Comparison of ENCODE assay signal across 17 cellular contexts in the genomic region with DNA sequence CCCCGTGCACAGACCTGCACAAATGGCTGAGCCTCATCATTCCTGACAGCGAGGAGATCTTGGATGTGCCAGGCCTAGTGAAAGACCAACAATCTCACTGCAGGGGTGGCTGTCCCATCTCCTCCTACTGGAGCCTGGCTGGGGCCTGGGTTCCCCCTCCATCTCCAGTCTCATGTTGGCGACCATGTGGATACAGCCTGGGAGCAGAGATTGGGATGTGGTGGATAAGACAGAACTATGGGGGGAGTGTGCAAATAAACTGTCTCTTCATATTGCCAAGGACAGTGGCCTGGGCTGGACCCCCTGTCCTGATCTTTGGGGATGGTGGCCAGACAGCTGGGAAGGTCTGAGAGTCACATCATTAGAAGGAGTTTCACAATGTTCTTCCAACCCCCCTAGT. TPM values are rescaled to one million over a fixed set of nuclear protein-coding genes. Genes with fewer than 3 reads are reported as not detected.
"Had no signal": no experiment of that assay in that cellular context is flagged by ENCODE, and none has a peak within 500 bp of the region (broad histone marks: within the 10 kb centered on the region; RNA-seq: fewer than 3 reads in every experiment).

No MANE protein-coding gene starts in this region.

- H3K27ac Mint-ChIP-seq: activated CD8-positive, alpha-beta T cell treated with anti-CD3 and anti-CD28 coated beads for 36 hours; activated naive CD4-positive, alpha-beta T cell treated with anti-CD3 and anti-CD28 coated beads for 36 hours; neural progenitor cell; stimulated activated effector memory CD8-positive, alpha-beta T cell treated with anti-CD3 and anti-CD28 coated beads, Interleukin-12 subunit alpha, Interleukin-12 subunit beta, amount 100 ng/mL, for 72 hours; T-cell had no signal

- ATAC-seq: activated CD8-positive, alpha-beta T cell treated with anti-CD3 and anti-CD28 coated beads for 36 hours; stimulated activated effector memory CD8-positive, alpha-beta T cell treated with anti-CD3 and anti-CD28 coated beads, Interleukin-12 subunit alpha, Interleukin-12 subunit beta, amount 100 ng/mL, for 72 hours; T-cell had no signal

- H3K9ac ChIP-seq: neural progenitor cell had no signal

- H3K27me3 Mint-ChIP-seq: activated CD8-positive, alpha-beta T cell treated with anti-CD3 and anti-CD28 coated beads for 36 hours had no signal

- H3K36me3 Mint-ChIP-seq: neural progenitor cell; stimulated activated effector memory CD8-positive, alpha-beta T cell treated with anti-CD3 and anti-CD28 coated beads, Interleukin-12 subunit alpha, Interleukin-12 subunit beta, amount 100 ng/mL, for 72 hours; T-cell had no signal

- H3K4me3 ChIP-seq: neural progenitor cell, ovary, SK-N-MC, uterus had no signal

- H3K9me3 ChIP-seq: ovary, uterus had no signal

- H3K4me1 Mint-ChIP-seq: stimulated activated effector memory CD8-positive, alpha-beta T cell treated with anti-CD3 and anti-CD28 coated beads, Interleukin-12 subunit alpha, Interleukin-12 subunit beta, amount 100 ng/mL, for 72 hours had no signal

- H3K27me3 ChIP-seq: neural progenitor cell, ovary, uterus had no signal

- H3K4me2 ChIP-seq: neural progenitor cell had no signal

- H3K9me3 Mint-ChIP-seq: activated CD8-positive, alpha-beta T cell treated with anti-CD3 and anti-CD28 coated beads for 36 hours; activated naive CD4-positive, alpha-beta T cell treated with anti-CD3 and anti-CD28 coated beads for 36 hours; neural progenitor cell; stimulated activated effector memory CD8-positive, alpha-beta T cell treated with anti-CD3 and anti-CD28 coated beads, Interleukin-12 subunit alpha, Interleukin-12 subunit beta, amount 100 ng/mL, for 72 hours; T-cell had no signal

- H3K27ac ChIP-seq: epithelial cell of prostate, neural progenitor cell, ovary, SK-N-MC had no signal

- DNase-seq: activated CD8-positive, alpha-beta memory T cell treated with anti-CD3 and anti-CD28 coated beads, Interleukin-2, amount 50 U/mL, for 48 hours; activated CD8-positive, alpha-beta T cell treated with anti-CD3 and anti-CD28 coated beads for 36 hours; activated naive CD4-positive, alpha-beta T cell treated with anti-CD3 and anti-CD28 coated beads for 36 hours; central memory CD4-positive, alpha-beta T cell; effector memory CD4-positive, alpha-beta T cell; hypothalamus; kidney glomerular epithelial cell; retina; substantia nigra; T-cell; T1000; uterus had no signal

- H3K36me3 ChIP-seq: neural progenitor cell, ovary, uterus had no signal

- H3K4me3 Mint-ChIP-seq: activated CD8-positive, alpha-beta T cell treated with anti-CD3 and anti-CD28 coated beads for 36 hours; activated naive CD4-positive, alpha-beta T cell treated with anti-CD3 and anti-CD28 coated beads for 36 hours; neural progenitor cell; stimulated activated effector memory CD8-positive, alpha-beta T cell treated with anti-CD3 and anti-CD28 coated beads, Interleukin-12 subunit alpha, Interleukin-12 subunit beta, amount 100 ng/mL, for 72 hours; T-cell had no signal

- H3K4me1 ChIP-seq: neural progenitor cell, uterus had no signal

- H2AFZ ChIP-seq: neural progenitor cell had no signal

RNA-seq across cellular contexts. Expression of a gene that starts 13.4 kb away (rescaled TPM):
- total RNA-seq: activated CD8-positive, alpha-beta T cell treated with anti-CD3 and anti-CD28 coated beads for 36 hours had no signal
